In genomic region chrX:153683486-153683885, GRCh38 we compare ENCODE assay signal across 4 cellular contexts. TPM values are rescaled to one million over a fixed set of nuclear protein-coding genes. Genes with fewer than 3 reads are reported as not detected.
"Had no signal": no experiment of that assay in that cellular context is flagged by ENCODE, and none has a peak within 500 bp of the region (broad histone marks: within the 10 kb centered on the region; RNA-seq: fewer than 3 reads in every experiment).

No MANE protein-coding gene starts in this region.

RNA-seq across cellular contexts. Expression of gene PNCK, which starts 9.9 kb away (rescaled TPM):
- total RNA-seq: activated B cell treated with CpG ODN at 0.5 μM for 24 hours; activated CD4-positive, alpha-beta T cell treated with anti-CD3 and anti-CD28 coated beads, Interleukin-2, amount 10 ng/mL, durations not matched to agents 7 days and 5 days; MCF 10A had no signal
- polyA plus RNA-seq: IgD-negative memory B cell had no signal

RNA-seq across cellular contexts. Expression of gene DUSP9, which starts 36.5 kb away (rescaled TPM):
- total RNA-seq: activated B cell treated with CpG ODN at 0.5 μM for 24 hours; activated CD4-positive, alpha-beta T cell treated with anti-CD3 and anti-CD28 coated beads, Interleukin-2, amount 10 ng/mL, durations not matched to agents 7 days and 5 days; MCF 10A had no signal
- polyA plus RNA-seq: IgD-negative memory B cell had no signal
